ENCODE assay signal across 1 cellular context in genomic region chr9:77021928-77022782, GRCh38.
TF ChIP-seq lines count a peak whose summit lies in the region.

No MANE protein-coding gene starts in this region.

TF ChIP-seq in IMR-90, 13 proteins besides CTCF, POLR2A, EP300 and RAD21 (continued from another document):
- TF ChIP-seq, protein P1, sequence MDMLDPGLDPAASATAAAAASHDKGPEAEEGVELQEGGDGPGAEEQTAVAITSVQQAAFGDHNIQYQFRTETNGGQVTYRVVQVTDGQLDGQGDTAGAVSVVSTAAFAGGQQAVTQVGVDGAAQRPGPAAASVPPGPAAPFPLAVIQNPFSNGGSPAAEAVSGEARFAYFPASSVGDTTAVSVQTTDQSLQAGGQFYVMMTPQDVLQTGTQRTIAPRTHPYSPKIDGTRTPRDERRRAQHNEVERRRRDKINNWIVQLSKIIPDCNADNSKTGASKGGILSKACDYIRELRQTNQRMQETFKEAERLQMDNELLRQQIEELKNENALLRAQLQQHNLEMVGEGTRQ (IDR thresholded peaks at IDR 0.05; ENCODE audit: low read depth, low read length), result no peak
- TF ChIP-seq BHLHE40 (IDR thresholded peaks at IDR 0.05; ENCODE audit: low read depth, low read length), result no peak
- TF ChIP-seq, protein P2, sequence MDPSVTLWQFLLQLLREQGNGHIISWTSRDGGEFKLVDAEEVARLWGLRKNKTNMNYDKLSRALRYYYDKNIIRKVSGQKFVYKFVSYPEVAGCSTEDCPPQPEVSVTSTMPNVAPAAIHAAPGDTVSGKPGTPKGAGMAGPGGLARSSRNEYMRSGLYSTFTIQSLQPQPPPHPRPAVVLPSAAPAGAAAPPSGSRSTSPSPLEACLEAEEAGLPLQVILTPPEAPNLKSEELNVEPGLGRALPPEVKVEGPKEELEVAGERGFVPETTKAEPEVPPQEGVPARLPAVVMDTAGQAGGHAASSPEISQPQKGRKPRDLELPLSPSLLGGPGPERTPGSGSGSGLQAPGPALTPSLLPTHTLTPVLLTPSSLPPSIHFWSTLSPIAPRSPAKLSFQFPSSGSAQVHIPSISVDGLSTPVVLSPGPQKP (IDR thresholded peaks at IDR 0.05; ENCODE audit: borderline replicate concordance, low read depth, low read length), result no peak
- no peak for TF ChIP-seq FOS (IDR thresholded peaks at IDR 0.05; ENCODE audit: low read depth, low read length)
- no peak for TF ChIP-seq MAZ (IDR thresholded peaks at IDR 0.05; ENCODE audit: borderline replicate concordance, low read depth, low read length)
- no peak for TF ChIP-seq NFE2L2 (IDR thresholded peaks at IDR 0.05; ENCODE audit: low read depth, low read length)
- TF ChIP-seq RCOR1 (IDR thresholded peaks at IDR 0.05; ENCODE audit: insufficient replicate concordance, low read length), result no peak
- no peak for TF ChIP-seq MAFK (IDR thresholded peaks at IDR 0.05; ENCODE audit: low read depth, low read length)
- TF ChIP-seq MXI1 (IDR thresholded peaks at IDR 0.05; ENCODE audit: borderline replicate concordance, low read depth, low read length), result no peak
- TF ChIP-seq CEBPB (IDR thresholded peaks at IDR 0.05; ENCODE audit: low read depth, low read length), result no peak
- no peak for TF ChIP-seq SMC3 (IDR thresholded peaks at IDR 0.05; ENCODE audit: low read depth, low read length)
